In genomic region chr1:115677172-115677542, GRCh38 we compare ENCODE assay signal across 12 cellular contexts. TPM values are rescaled to one million over a fixed set of nuclear protein-coding genes. Genes with fewer than 3 reads are reported as not detected.
DNase-seq lines count a peak whose midpoint lies in the region; ATAC-seq and TF ChIP-seq lines count a peak whose summit lies in the region.
"Had no signal": no experiment of that assay in that cellular context is flagged by ENCODE, and none has a peak within 500 bp of the region (broad histone marks: within the 10 kb centered on the region; RNA-seq: fewer than 3 reads in every experiment).

No MANE protein-coding gene starts in this region.

- H3K36me3 ChIP-seq in HUES48 (ENCODE audit: control insufficient read depth, insufficient read depth, low read length) (0 out of 2 replicates have a peak, but pooled peaks cover under 1% of the 10 kb centered on the region), endodermal cell (ENCODE audit: control insufficient read depth, insufficient read depth, low read length) (peaks cover 94% of the 10 kb centered on the region), stomach smooth muscle (ENCODE audit: control insufficient read depth in 2 of 2, insufficient read depth in 2 of 2, low read length in 2 of 2) (no peaks in the 10 kb centered on the region)

- WGBS in endodermal cell (ENCODE audit: insufficient coverage in 1 of 2, insufficient read length in 1 of 2), 2 experiments, result 71 to 78% methylated on average over 2 to 3 of the region's 3 CpGs

- H3K27me3 ChIP-seq in HUES48 (ENCODE audit: control insufficient read depth, insufficient read depth, low read length) (no peaks in the 10 kb centered on the region), endodermal cell (ENCODE audit: control insufficient read depth, insufficient read depth, low read length, poor library complexity, severe bottlenecking) (no peaks in the 10 kb centered on the region), stomach smooth muscle (ENCODE audit: control insufficient read depth in 1 of 2, insufficient read depth in 2 of 2, low read length in 2 of 2) (no peaks in the 10 kb centered on the region)

- no peak for ATAC-seq in GM18520 (IDR thresholded peaks at IDR 0.05; ENCODE audit: unreplicated experiment)
- ATAC-seq: right cardiac atrium had no signal

- H3K27me3 Mint-ChIP-seq in endodermal cell (ENCODE audit: insufficient read depth), result no peaks in the 10 kb centered on the region
- H3K27me3 Mint-ChIP-seq: stimulated activated naive B cell treated with anti-CD40 and anti-IgM and Interleukin-4, amounts not matched to agents 10 μg/mL and 1 μg/mL and 100 μg/mL, for 72 hours had no signal

- no peak overlapping the region for H3K4me3 ChIP-seq in HUES48 (ENCODE audit: low read depth, low read length)
- no peak overlapping the region for H3K4me3 ChIP-seq in endodermal cell (ENCODE audit: low read length)
- H3K4me3 ChIP-seq in stomach smooth muscle (ENCODE audit: low read length in 2 of 2), result no peak overlapping the region

- H3K4me1 ChIP-seq in HUES48 (ENCODE audit: control insufficient read depth, insufficient read depth, low read length) (0 out of 2 replicates have a peak, but pooled peaks cover 3% of the 10 kb centered on the region), endodermal cell (ENCODE audit: control insufficient read depth, insufficient read depth, low read length) (peaks cover 20% of the 10 kb centered on the region), stomach smooth muscle (ENCODE audit: control insufficient read depth, insufficient read depth, low read length) (peaks cover 56% of the 10 kb centered on the region)

- peaks cover 60% of the 10 kb centered on the region for H3K36me3 Mint-ChIP-seq in endodermal cell (ENCODE audit: low read depth)
- H3K36me3 Mint-ChIP-seq: stimulated activated naive B cell treated with anti-CD40 and anti-IgM and Interleukin-4, amounts not matched to agents 10 μg/mL and 1 μg/mL and 100 μg/mL, for 72 hours had no signal

- H3K4me3 Mint-ChIP-seq in endodermal cell, result no peak overlapping the region
- H3K4me3 Mint-ChIP-seq: stimulated activated naive B cell treated with anti-CD40 and anti-IgM and Interleukin-4, amounts not matched to agents 10 μg/mL and 1 μg/mL and 100 μg/mL, for 72 hours had no signal

- no peak overlapping the region for H3K9ac ChIP-seq in HUES48 (ENCODE audit: low read depth, low read length)
- H3K9ac ChIP-seq in endodermal cell (ENCODE audit: extremely low read depth, low read length, poor library complexity, severe bottlenecking), result peak overlapping the region; percentile 55
- H3K9ac ChIP-seq in stomach smooth muscle (ENCODE audit: low read length in 2 of 2), result no peak overlapping the region

- H3K27ac ChIP-seq in HUES48 (ENCODE audit: low read depth, low read length) (peak overlapping the region; percentile 7), endodermal cell (ENCODE audit: low read depth, low read length) (peak overlapping the region; percentile 97), stomach smooth muscle (ENCODE audit: low read length) (peak overlapping the region; percentile 76)

- no peak for TF ChIP-seq CTCF in endodermal cell (conservative IDR thresholded peaks at IDR 0.05)

- peak overlapping the region; percentile 83 for H3K27ac Mint-ChIP-seq in endodermal cell
- H3K27ac Mint-ChIP-seq: stimulated activated naive B cell treated with anti-CD40 and anti-IgM and Interleukin-4, amounts not matched to agents 10 μg/mL and 1 μg/mL and 100 μg/mL, for 72 hours had no signal

- peak; percentile 52 for DNase-seq in NCI-H2227 (lab: John Stamatoyannopoulos, UW; ENCODE audit: unreplicated experiment)
- no peak for DNase-seq in NCI-H2227 treated with DMSO at 0.1 percent for 48 hours (lab: John Stamatoyannopoulos, UW)
- DNase-seq in endodermal cell, result no peak
- no peak for DNase-seq in activated CD4-positive, alpha-beta T cell treated with anti-CD3 and anti-CD28 coated beads, Interleukin-2, amount 50 U/mL, for 48 hours
- no peak for DNase-seq in SIG-M5 (lab: John Stamatoyannopoulos, UW)
- DNase-seq: activated CD4-positive, alpha-beta T cell treated with anti-CD3 and anti-CD28 coated beads for 1 hour; anterior cingulate cortex; right cardiac atrium; stimulated activated naive B cell treated with anti-CD40 and anti-IgM and Interleukin-4, amounts not matched to agents 10 μg/mL and 1 μg/mL and 100 μg/mL, for 72 hours had no signal

- peaks cover 29% of the 10 kb centered on the region for H3K4me1 Mint-ChIP-seq in endodermal cell
- H3K4me1 Mint-ChIP-seq: stimulated activated naive B cell treated with anti-CD40 and anti-IgM and Interleukin-4, amounts not matched to agents 10 μg/mL and 1 μg/mL and 100 μg/mL, for 72 hours had no signal

- no peaks in the 10 kb centered on the region for H3K9me3 Mint-ChIP-seq in endodermal cell
- H3K9me3 Mint-ChIP-seq: stimulated activated naive B cell treated with anti-CD40 and anti-IgM and Interleukin-4, amounts not matched to agents 10 μg/mL and 1 μg/mL and 100 μg/mL, for 72 hours had no signal

- H3K9me3 ChIP-seq in HUES48 (ENCODE audit: control insufficient read depth, insufficient read depth, low read length) (no peaks in the 10 kb centered on the region), endodermal cell (ENCODE audit: control insufficient read depth, low read length) (no peaks in the 10 kb centered on the region), stomach smooth muscle (ENCODE audit: control insufficient read depth in 2 of 2, low read length in 2 of 2) (no peaks in the 10 kb centered on the region)

RNA-seq across cellular contexts. Expression of gene VANGL1, which starts 35.4 kb away (rescaled TPM):
- 10 to 100 TPM; 47.2 to 66.4 TPM for total RNA-seq in endodermal cell
- polyA plus RNA-seq in endodermal cell (2013, experiment 1 of 2), result 14.6 TPM
- 16.4 TPM for polyA plus RNA-seq in endodermal cell (2013, experiment 2 of 2)

Comparison
In these comparisons a context has a peak if more than half of its experiments do, and no peak if none do; other contexts are left out.
1. H3K27ac ChIP-seq: peak in every context shown above with its lines; median percentile 97 in endodermal cell; 76 in stomach smooth muscle; 7 in HUES48.